Comparison of ENCODE assay signal across 20 cellular contexts in genomic region chr15:82079736-82080135, GRCh38.
A peak's percentile ranks its signal among the peaks of the same experiment; 100 is the strongest.
DNase-seq lines count a peak whose midpoint lies in the region; ATAC-seq lines count a peak whose summit lies in the region.
"Had no signal": no experiment of that assay in that cellular context is flagged by ENCODE, and none has a peak within 500 bp of the region (broad histone marks: within the 10 kb centered on the region; RNA-seq: fewer than 3 reads in every experiment).

No MANE protein-coding gene starts in this region.

- DNase-seq in EL (peak; percentile 24), adipocyte (ENCODE audit: low read depth) (peak; percentile 71), fibroblast of peridontal ligament (ENCODE audit: extremely low read depth) (peak; percentile 80), NCI-H1105 (lab: John Stamatoyannopoulos, UW) (no peak)
- no peak for DNase-seq in stimulated activated CD8-positive, alpha-beta memory T cell treated with anti-CD3 and anti-CD28 coated beads, Interleukin-4, amount 100 ng/mL, for 48 hours
- no peak for DNase-seq in stimulated activated CD4-positive, alpha-beta T cell treated with anti-CD3 and anti-CD28 coated beads, Interleukin-2, amount 100 ng/mL, for 48 hours
- DNase-seq: AML-193, H9, NCI-H1092 treated with DMSO at 0.1 percent for 48 hours, NCI-H146, NCI-H2029, NCI-H226, NCI-H510A treated with DMSO at 0.1 percent for 48 hours, NCI-H748 treated with DMSO at 0.1 percent for 48 hours, PC-9, RPMI8226, SHP77, SK-N-SH had no signal

- peaks cover 19% of the 10 kb centered on the region for H3K27me3 ChIP-seq in adipocyte (replicated peaks; ENCODE audit: control insufficient read depth, insufficient read depth, low read length)

- H3K4me1 ChIP-seq in adipocyte (ENCODE audit: control insufficient read depth, insufficient read depth, low read length): no peaks in the 10 kb centered on the region

- ATAC-seq in GM21737 (IDR thresholded peaks at IDR 0.05; ENCODE audit: unreplicated experiment): no peak

- H3K4me3 ChIP-seq in adipocyte (ENCODE audit: low read length): no peak overlapping the region
- H3K4me3 ChIP-seq: PC-9 had no signal

- no peaks in the 10 kb centered on the region for H3K9me3 ChIP-seq in adipocyte (ENCODE audit: control insufficient read depth, low read length)
- H3K9me3 ChIP-seq: SK-N-SH had no signal

- no peaks in the 10 kb centered on the region for H3K36me3 ChIP-seq in adipocyte (ENCODE audit: control insufficient read depth, insufficient read depth, low read length, severe bottlenecking)

- H3K9ac ChIP-seq in adipocyte (ENCODE audit: low read length): no peak overlapping the region
- H3K9ac ChIP-seq: KMS-11, SK-N-SH had no signal

Comparison
In these comparisons a context has a peak if more than half of its experiments do, and no peak if none do; other contexts are left out.
1. DNase-seq: peak in EL (single experiment), adipocyte (single experiment) and fibroblast of peridontal ligament (single experiment); none in stimulated activated CD8-positive, alpha-beta memory T cell treated with anti-CD3 and anti-CD28 coated beads, Interleukin-4, amount 100 ng/mL, for 48 hours (single experiment), stimulated activated CD4-positive, alpha-beta T cell treated with anti-CD3 and anti-CD28 coated beads, Interleukin-2, amount 100 ng/mL, for 48 hours (0 of 2) and NCI-H1105 (single experiment).